19 cellular contexts compared by ENCODE assay signal in genomic region chr6:12923644-12924235, GRCh38.
DNase-seq lines count a peak whose midpoint lies in the region; ATAC-seq, FAIRE-seq and TF ChIP-seq lines count a peak whose summit lies in the region.
"Had no signal": no experiment of that assay in that cellular context is flagged by ENCODE, and none has a peak within 500 bp of the region (broad histone marks: within the 10 kb centered on the region; RNA-seq: fewer than 3 reads in every experiment).

No MANE protein-coding gene starts in this region.

- FAIRE-seq in GM12878 (lab: Jason Lieb, UNC), result peak; percentile 31

- SMC1A ChIA-PET in GM12878 (lab: Charles Lee; ENCODE audit: uncharacterized antibody, unreplicated experiment), result interaction anchor here (0.6 to 1.0 kb wide), 2 partner anchors 131 to 607 kb away, joined by 3 read pairs; no protein-coding TSS in a partner anchor

- H2BK120ac ChIP-seq in trophoblast cell (ENCODE audit: insufficient read depth, low read length, poor library complexity), result no peak overlapping the region

- peaks cover 0 to 1% of the 10 kb centered on the region in 2 experiments; a peak in 2 of 4 replicates for H3K27me3 ChIP-seq in GM12878 (replicated peaks in 1 of 2; ENCODE audit: control insufficient read depth in 2 of 2, insufficient read depth in 2 of 2, low read length in 1 of 2)
- H3K27me3 ChIP-seq in trophoblast cell (ENCODE audit: insufficient read depth, low read length), result no peaks in the 10 kb centered on the region
- no peaks in the 10 kb centered on the region for H3K27me3 ChIP-seq in dorsolateral prefrontal cortex
- H3K27me3 ChIP-seq in aorta (ENCODE audit: control insufficient read depth in 1 of 2, insufficient read depth in 2 of 2, low read length in 1 of 2), result no peaks in the 10 kb centered on the region
- H3K27me3 ChIP-seq: adrenal gland, stomach had no signal

- no peak overlapping the region for H2AFZ ChIP-seq in GM12878 (ENCODE audit: control insufficient read depth, low read depth, low read length)
- no peak overlapping the region for H2AFZ ChIP-seq in trophoblast cell (ENCODE audit: insufficient read depth, low read length, poor library complexity)
- H2AFZ ChIP-seq: GM23338 had no signal

- POLR2A ChIA-PET in GM12878 (lab: Charles Lee), result interaction anchor here (0.6 kb wide), 1 partner anchor 149 kb away, joined by 4 read pairs; no protein-coding TSS in a partner anchor

- in situ Hi-C loops in GM13976 (cut with MboI; ENCODE audit: low sequenced_read_pairs, unreplicated experiment), result no loop called here
- in situ Hi-C loops in GM12878 (cut with MboI), result loop anchor here (25.0 kb wide), 1 partner anchor 614 kb away; no protein-coding TSS in a partner anchor

- no peak overlapping the region for H4K91ac ChIP-seq in trophoblast cell (ENCODE audit: low read depth, low read length)

- RAD21 ChIA-PET in GM12878 (lab: Charles Lee; ENCODE audit: unreplicated experiment), result no interaction called here

- peak in 1 of 2 experiments; percentile 60; a peak in 1 of 4 replicates for TF ChIP-seq EP300 in GM12878 (IDR thresholded peaks at IDR 0.05; ENCODE audit: borderline replicate concordance in 1 of 2, control insufficient read depth in 1 of 2, low read depth in 2 of 2, low read length in 2 of 2)

- H3K23ac ChIP-seq in trophoblast cell (ENCODE audit: low read length), result no peak overlapping the region

- no peak overlapping the region for H2AK5ac ChIP-seq in trophoblast cell (ENCODE audit: low read length)

- H2BK12ac ChIP-seq in trophoblast cell (ENCODE audit: low read length), result no peak overlapping the region

- WGBS in GM12878 (ENCODE audit: insufficient coverage, insufficient replicate concordance, low lambda C conversion rate, missing lambda C conversion rate), result 0% methylated on average over 3 of the region's 3 CpGs
- no CpG with 5 or more reads among the region's 3 CpGs for WGBS in trophoblast cell (ENCODE audit: extremely low coverage, insufficient coverage, insufficient read length)
- 81 to 83% methylated on average over 3 of the region's 3 CpGs for WGBS in aorta, 2 donors

- TF ChIP-seq RAD21 in GM12878 (IDR thresholded peaks at IDR 0.05; ENCODE audit: insufficient read depth, low read depth, low read length), result no peak

- no peak overlapping the region for H3K4ac ChIP-seq in trophoblast cell (ENCODE audit: low read depth, low read length)

- CTCF ChIA-PET in GM12878 (lab: Yijun Ruan, JAX), result interaction anchor here (0.6 to 1.5 kb wide), 2 partner anchors 11 to 305 kb away, joined by 3 to 4 read pairs; no protein-coding TSS in a partner anchor

- intact Hi-C loops in GM12878 (cut with micrococcal nuclease; ENCODE audit: unreplicated experiment) (no loop called here), dorsolateral prefrontal cortex (cut with DNase I) (no loop called here), aorta (cut with DNase I) (no loop called here)

- H4K8ac ChIP-seq in trophoblast cell (ENCODE audit: low read depth, low read length), result no peak overlapping the region

- TF ChIP-seq CTCF in GM13976 (IDR thresholded peaks at IDR 0.05; ENCODE audit: borderline replicate concordance, control extremely low read depth, extremely low read depth, insufficient read depth, missing control alignments), result no peak
- TF ChIP-seq CTCF in GM12878 (IDR thresholded peaks at IDR 0.05 in 2 of 3, conservative IDR thresholded peaks at IDR 0.05 in 1 of 3; ENCODE audit: control insufficient read depth in 2 of 3, extremely low read depth in 1 of 3, insufficient read depth in 1 of 3, low read depth in 3 of 3, low read length in 3 of 3), result no peak
- no peak for TF ChIP-seq CTCF in dorsolateral prefrontal cortex (IDR thresholded peaks at IDR 0.05 in 54 of 56, conservative IDR thresholded peaks at IDR 0.05 in 2 of 56; ENCODE audit: low read depth in 1 of 56, partially characterized antibody in 56 of 56)

- DNase-seq in DMS53 treated with DMSO at 0.1 percent for 48 hours (lab: John Stamatoyannopoulos, UW; ENCODE audit: unreplicated experiment) (peak; percentile 54), GM13976 (ENCODE audit: low spot score) (peak; percentile 45), GM12878 (ENCODE audit: low read depth, low spot score) (no peak), trophoblast cell (no peak), dorsolateral prefrontal cortex (no peak), aorta (no peak)
- DNase-seq: activated effector memory CD4-positive, alpha-beta T cell treated with anti-CD3 and anti-CD28 coated beads, Interleukin-2, amount 50 U/mL, for 16 hours; adrenal gland; EL; NCI-H1092; NCI-H526; occipital lobe; right cardiac atrium; stomach had no signal

- no peaks in the 10 kb centered on the region for H3K79me2 ChIP-seq in GM12878 (ENCODE audit: control insufficient read depth, insufficient read depth, low read length)
- no peaks in the 10 kb centered on the region for H3K79me2 ChIP-seq in trophoblast cell (ENCODE audit: control insufficient read depth, insufficient read depth, low read length, poor library complexity)

- BruUV-seq in GM12878 (replicated peaks; lab: Mats Ljungman, UMichigan), result no TSS peak

- no peak overlapping the region for H3K9ac ChIP-seq in GM12878 (ENCODE audit: control insufficient read depth, insufficient read depth, low read length)
- no peak overlapping the region for H3K9ac ChIP-seq in trophoblast cell (ENCODE audit: low read length)

- H3K36me3 ChIP-seq in GM12878 (ENCODE audit: control insufficient read depth in 2 of 2, insufficient read depth in 2 of 2, low read length in 1 of 2) (no peaks in the 10 kb centered on the region), trophoblast cell (ENCODE audit: control insufficient read depth in 1 of 2, insufficient read depth in 2 of 2, low read length in 2 of 2) (no peaks in the 10 kb centered on the region), aorta (ENCODE audit: control insufficient read depth in 1 of 2, insufficient read depth in 2 of 2, low read length in 1 of 2) (no peaks in the 10 kb centered on the region)
- H3K36me3 ChIP-seq: adrenal gland, cardiac muscle cell, SJSA1, stomach had no signal

- H3K4me3 ChIP-seq in GM12878 (no peak overlapping the region), trophoblast cell (ENCODE audit: low read depth, low read length) (no peak overlapping the region), dorsolateral prefrontal cortex (no peak overlapping the region), aorta (ENCODE audit: low read length in 2 of 2) (no peak overlapping the region)
- H3K4me3 ChIP-seq: adrenal gland, cardiac muscle cell, GM23338, SJSA1, stomach had no signal

- no peak overlapping the region for H3K18ac ChIP-seq in trophoblast cell (ENCODE audit: low read length)

- H4K20me1 ChIP-seq in GM12878 (ENCODE audit: control insufficient read depth, insufficient read depth), result no peaks in the 10 kb centered on the region

- H3K79me1 ChIP-seq in trophoblast cell (ENCODE audit: low read length), result no peaks in the 10 kb centered on the region

- ATAC-seq in HG03159 (IDR thresholded peaks at IDR 0.05; ENCODE audit: unreplicated experiment) (peak; percentile 58), GM12878 (peak; percentile 73), aorta (ENCODE audit: low FRiP score) (no peak), HG02623 (IDR thresholded peaks at IDR 0.05; ENCODE audit: unreplicated experiment) (no peak)
- ATAC-seq: GM23338, right cardiac atrium had no signal

- TF ChIP-seq POLR2A in GM12878 (IDR thresholded peaks at IDR 0.05; ENCODE audit: low read depth, low read length), result no peak

- no peak overlapping the region for H4K12ac ChIP-seq in trophoblast cell (ENCODE audit: low read depth, low read length)

- H3K27ac ChIP-seq in GM12878 (ENCODE audit: control insufficient read depth, insufficient read depth) (no peak overlapping the region), trophoblast cell (ENCODE audit: low read depth, low read length) (no peak overlapping the region), dorsolateral prefrontal cortex (no peak overlapping the region), aorta (ENCODE audit: low read depth in 1 of 2, low read length in 2 of 2) (no peak overlapping the region)
- H3K27ac ChIP-seq: adrenal gland, cardiac muscle cell, SJSA1, stomach had no signal

- no peaks in the 10 kb centered on the region for H3K9me3 ChIP-seq in GM12878 (replicated peaks; ENCODE audit: control insufficient read depth, insufficient read depth, low read length)
- no peaks in the 10 kb centered on the region for H3K9me3 ChIP-seq in trophoblast cell (ENCODE audit: insufficient read depth, low read depth, low read length)
- H3K9me3 ChIP-seq in aorta (ENCODE audit: control insufficient read depth, low read length), result no peaks in the 10 kb centered on the region
- H3K9me3 ChIP-seq: adrenal gland, SJSA1, stomach had no signal

- H3K4me1 ChIP-seq in GM12878 (ENCODE audit: control insufficient read depth, insufficient read depth, low read length) (no peaks in the 10 kb centered on the region), trophoblast cell (ENCODE audit: control insufficient read depth in 1 of 2, insufficient read depth in 2 of 2, low read length in 2 of 2) (no peaks in the 10 kb centered on the region), aorta (ENCODE audit: control insufficient read depth in 1 of 2, insufficient read depth in 2 of 2, low read length in 2 of 2) (no peaks in the 10 kb centered on the region)
- H3K4me1 ChIP-seq: adrenal gland, SJSA1, stomach had no signal

- H3K14ac ChIP-seq in trophoblast cell (ENCODE audit: low read length), result no peak overlapping the region

- H2BK5ac ChIP-seq in trophoblast cell (ENCODE audit: low read depth, low read length, poor library complexity), result no peak overlapping the region

- H3K4me2 ChIP-seq in GM12878 (ENCODE audit: control insufficient read depth, insufficient read depth), result no peak overlapping the region
- H3K4me2 ChIP-seq in trophoblast cell (ENCODE audit: low read length), result no peak overlapping the region
- H3K4me2 ChIP-seq: GM23338 had no signal

TF ChIP-seq in GM12878, 131 proteins besides CTCF, POLR2A, EP300 and RAD21 (continues in another document):
- TF ChIP-seq SIN3A (IDR thresholded peaks at IDR 0.05; ENCODE audit: low read depth, low read length) (no peak), ATF3 (IDR thresholded peaks at IDR 0.05; ENCODE audit: borderline replicate concordance, extremely low read depth, low read depth, low read length) (no peak), CBX3 (IDR thresholded peaks at IDR 0.05; ENCODE audit: borderline replicate concordance, low read depth) (no peak), ASH2L (IDR thresholded peaks at IDR 0.05; ENCODE audit: borderline replicate concordance, low read depth) (no peak), BHLHE40 (IDR thresholded peaks at IDR 0.05; ENCODE audit: borderline replicate concordance in 1 of 2, low read depth in 2 of 2, low read length in 1 of 2) (0 out of 4 replicates have a peak, but pooled peaks of 1 of the 2 experiments have one; percentile 20), NR2F1 (conservative IDR thresholded peaks at IDR 0.05) (0 out of 2 replicates have a peak, but pooled peaks have one; percentile 31), HDAC2 (IDR thresholded peaks at IDR 0.05) (no peak), GATAD2B (conservative IDR thresholded peaks at IDR 0.05; ENCODE audit: low read depth) (no peak), YY1 (IDR thresholded peaks at IDR 0.05; ENCODE audit: low read depth, low read length) (no peak)

Comparison
In these comparisons a context has a peak if more than half of its experiments do, and no peak if none do; other contexts are left out.
1. DNase-seq: peak in DMS53 treated with DMSO at 0.1 percent for 48 hours (single experiment) and GM13976 (single experiment); none in GM12878 (single experiment), trophoblast cell (0 of 2), dorsolateral prefrontal cortex (0 of 10) and aorta (0 of 2).
2. ATAC-seq: peak in HG03159 (single experiment) and GM12878 (single experiment); none in aorta (single experiment) and HG02623 (single experiment).